ENCODE assay signal across 9 cellular contexts in the genomic region with DNA sequence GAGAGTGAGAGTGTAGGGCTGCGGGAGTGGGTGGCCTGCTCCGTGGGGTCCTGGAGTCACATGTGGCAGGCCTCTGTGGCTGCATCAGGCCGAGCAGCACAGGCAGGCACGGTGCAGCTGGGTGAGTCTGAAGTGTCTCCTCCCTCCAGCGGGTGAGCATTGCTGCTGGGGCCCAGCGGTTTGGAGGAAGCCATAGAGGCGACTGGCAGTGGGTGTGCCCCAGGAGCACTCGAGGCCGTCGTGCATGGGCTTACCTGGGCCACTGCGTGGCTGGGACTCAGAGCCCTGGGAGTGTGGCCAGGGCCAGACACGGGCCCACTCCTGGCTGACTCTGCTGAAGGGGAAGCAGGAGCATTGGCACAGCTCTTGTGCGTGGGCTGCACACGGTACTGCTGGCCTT.
"Had no signal": no experiment of that assay in that cellular context is flagged by ENCODE, and none has a peak within 500 bp of the region (broad histone marks: within the 10 kb centered on the region; RNA-seq: fewer than 3 reads in every experiment).

No MANE protein-coding gene starts in this region.

- H3K36me3 ChIP-seq: HAP-1 had no signal

- ATAC-seq: GM23338, HCT116, K562 had no signal

- H3K4me3 ChIP-seq: GM23338, HAP-1, K562 had no signal

- DNase-seq: H7, HFFc6, IMR-90, KG1 had no signal

- H3K27ac ChIP-seq: HL-60 had no signal

- H3K9me3 ChIP-seq: HAP-1 had no signal

- FAIRE-seq: K562 had no signal

- H2AFZ ChIP-seq: GM23338 had no signal

- H3K4me2 ChIP-seq: GM23338 had no signal
